Comparison of ENCODE assay signal across 17 cellular contexts in genomic region chr17:73824321-73824720, GRCh38.
"Had no signal": no experiment of that assay in that cellular context is flagged by ENCODE, and none has a peak within 500 bp of the region (broad histone marks: within the 10 kb centered on the region; RNA-seq: fewer than 3 reads in every experiment).

No MANE protein-coding gene starts in this region.

- H3K36me3 ChIP-seq: spleen, tibial artery, vagina had no signal

- H3K4me3 ChIP-seq: lung, mucosa of descending colon, spleen, tibial artery, vagina had no signal

- DNase-seq: activated CD4-positive, alpha-beta T cell treated with anti-CD3 and anti-CD28 coated beads, Interleukin-2, amount 50 U/mL, for 48 hours; activated CD8-positive, alpha-beta memory T cell treated with anti-CD3 and anti-CD28 coated beads, Interleukin-2, amount 10 ng/mL, durations not matched to agents 7 days and 5 days; activated gamma-delta T cell; activated T-cell treated with anti-CD3 and anti-CD28 coated beads, Interleukin-2, amount 50 U/mL, for 24 hours; cerebellar nuclear complex; erythroblast; hypothalamus; left colon; mucosa of descending colon; naive thymus-derived CD8-positive, alpha-beta T cell; spleen; stimulated activated CD4-positive, alpha-beta T cell treated with anti-CD3 and anti-CD28 coated beads, Interleukin-1b, Interleukin-23, amount 100 ng/mL, for 48 hours; tibial artery had no signal

- ATAC-seq: activated CD8-positive, alpha-beta memory T cell treated with anti-CD3 and anti-CD28 coated beads, Interleukin-2, amount 10 ng/mL, durations not matched to agents 7 days and 5 days; left colon; mucosa of descending colon; naive thymus-derived CD8-positive, alpha-beta T cell; sciatic nerve; stimulated activated memory B cell treated with anti-CD40 and anti-IgM and Interleukin-4, amounts not matched to agents 10 μg/mL and 1 μg/mL and 100 μg/mL, for 72 hours had no signal

- H3K4me1 ChIP-seq: vagina had no signal

- H3K27me3 ChIP-seq: vagina had no signal

- H3K27ac ChIP-seq: spleen, tibial artery, vagina had no signal

- H3K9me3 ChIP-seq: mucosa of descending colon, spleen, tibial artery, vagina had no signal
